Comparison of ENCODE assay signal across 16 cellular contexts in genomic region chr22:27966168-27967064, GRCh38. TPM values are rescaled to one million over a fixed set of nuclear protein-coding genes. Genes with fewer than 3 reads are reported as not detected.
A peak's percentile ranks its signal among the peaks of the same experiment; 100 is the strongest.
DNase-seq lines count a peak whose midpoint lies in the region; ATAC-seq and TF ChIP-seq lines count a peak whose summit lies in the region.
"Had no signal": no experiment of that assay in that cellular context is flagged by ENCODE, and none has a peak within 500 bp of the region (broad histone marks: within the 10 kb centered on the region; RNA-seq: fewer than 3 reads in every experiment).

No MANE protein-coding gene starts in this region.

- H3K4me1 Mint-ChIP-seq in H9 = peaks cover 15% of the 10 kb centered on the region in 2 experiments
- H3K4me1 Mint-ChIP-seq in glutamatergic neuron (ENCODE audit: low read depth, unreplicated experiment) = no peaks in the 10 kb centered on the region

- no peaks in the 10 kb centered on the region for H3K79me2 ChIP-seq in H9 (ENCODE audit: insufficient read depth, low read length)

- H3K9me3 Mint-ChIP-seq in H9 (peaks cover 0 to 7% of the 10 kb centered on the region in 2 experiments; a peak in 2 of 5 replicates), glutamatergic neuron (ENCODE audit: unreplicated experiment) (no peaks in the 10 kb centered on the region)

- no peaks in the 10 kb centered on the region for H3K79me1 ChIP-seq in H9 (ENCODE audit: insufficient read depth, low read depth, low read length, poor library complexity, severe bottlenecking)

- H3K27me3 Mint-ChIP-seq in H9 (ENCODE audit: low read depth) (no peaks in the 10 kb centered on the region), glutamatergic neuron (ENCODE audit: unreplicated experiment) (peaks cover 2% of the 10 kb centered on the region)
- H3K27me3 Mint-ChIP-seq: CD4-positive, CD25-positive, alpha-beta regulatory T cell had no signal

- H3K56ac ChIP-seq in H9 (ENCODE audit: insufficient read length, low read depth, low read length) = no peak overlapping the region

- no peak overlapping the region for H2BK5ac ChIP-seq in H9 (ENCODE audit: insufficient read length, low read length)

- no peaks in the 10 kb centered on the region for H4K20me1 ChIP-seq in H9 (ENCODE audit: control insufficient read depth, insufficient read depth, insufficient read length)
- H4K20me1 ChIP-seq: BLaER1 treated with 17β-estradiol and CSF1 and Interleukin-3, amounts not matched to agents 10 nM and 100 nM had no signal

- no peak overlapping the region for H4K8ac ChIP-seq in H9 (replicated peaks; ENCODE audit: insufficient read length, low read depth, low read length)

- H3K27ac Mint-ChIP-seq in H9 = peak overlapping the region; percentile 1 to 47 (median 36); a peak in 5 of 7 replicates
- peak overlapping the region; percentile 31 for H3K27ac Mint-ChIP-seq in glutamatergic neuron (ENCODE audit: unreplicated experiment)

- DNase-seq in NCI-H82 (lab: John Stamatoyannopoulos, UW) = peak; percentile 78
- no peak for DNase-seq in NCI-H82 treated with DMSO at 0.1 percent for 48 hours (lab: John Stamatoyannopoulos, UW; ENCODE audit: unreplicated experiment)
- DNase-seq in H9 = no peak
- DNase-seq in WERI-Rb-1 = peak; percentile 86
- DNase-seq in glutamatergic neuron = no peak
- DNase-seq in stimulated activated CD4-positive, alpha-beta T cell treated with anti-CD3 and anti-CD28 coated beads, Interleukin-12 subunit alpha, Interleukin-12 subunit beta, amount 100 ng/mL, for 4 hours = no peak
- no peak for DNase-seq in caudate nucleus (lab: John Stamatoyannopoulos, UW)
- DNase-seq: 8988T; ACHN; CD4-positive, CD25-positive, alpha-beta regulatory T cell; DMS153; DMS79 treated with DMSO at 0.1 percent for 48 hours; EL; H7 had no signal

- no peak overlapping the region for H3K14ac ChIP-seq in H9 (ENCODE audit: insufficient read depth, low read length)

- no peak overlapping the region for H3T11ph ChIP-seq in H9 (ENCODE audit: low read length)

- H3K27ac ChIP-seq in H9 (ENCODE audit: insufficient read length, low read depth, low read length) (no peak overlapping the region), WERI-Rb-1 (peak overlapping the region; percentile 88), caudate nucleus (ENCODE audit: low read depth, low read length) (no peak overlapping the region)
- H3K27ac ChIP-seq: BLaER1 treated with 17β-estradiol and CSF1 and Interleukin-3, amounts not matched to agents 10 nM and 100 nM had no signal

- no peaks in the 10 kb centered on the region for H3K27me3 ChIP-seq in H9 (ENCODE audit: insufficient read depth, low read length)
- H3K27me3 ChIP-seq in WERI-Rb-1 (ENCODE audit: insufficient read depth, low read depth, severe bottlenecking) = no peaks in the 10 kb centered on the region
- H3K27me3 ChIP-seq: BLaER1 treated with 17β-estradiol and CSF1 and Interleukin-3, amounts not matched to agents 10 nM and 100 nM had no signal

- H3K23me2 ChIP-seq in H9 (ENCODE audit: insufficient read length, low read depth, low read length, poor library complexity, severe bottlenecking) = no peaks in the 10 kb centered on the region

- no peak for ATAC-seq in HG03196 (IDR thresholded peaks at IDR 0.05; ENCODE audit: unreplicated experiment)

- H3K9me3 ChIP-seq in H9 (ENCODE audit: control insufficient read depth, low read depth, low read length) (no peaks in the 10 kb centered on the region), WERI-Rb-1 (ENCODE audit: severe bottlenecking) (no peaks in the 10 kb centered on the region)

- H3K23ac ChIP-seq in H9 (ENCODE audit: insufficient read length, low read depth, low read length) = no peak overlapping the region

- no peaks in the 10 kb centered on the region for H3K36me3 ChIP-seq in WERI-Rb-1
- H3K36me3 ChIP-seq: BLaER1 treated with 17β-estradiol and CSF1 and Interleukin-3, amounts not matched to agents 10 nM and 100 nM had no signal

- H3K4me3 ChIP-seq in WERI-Rb-1 (ENCODE audit: low read depth, low read length) = peak overlapping the region; percentile 31
- H3K4me3 ChIP-seq: BLaER1 treated with 17β-estradiol and CSF1 and Interleukin-3, amounts not matched to agents 10 nM and 100 nM had no signal

- H3K4me3 Mint-ChIP-seq in H9 (no peak overlapping the region), glutamatergic neuron (ENCODE audit: unreplicated experiment) (no peak overlapping the region)
- H3K4me3 Mint-ChIP-seq: CD4-positive, CD25-positive, alpha-beta regulatory T cell had no signal

- H4K5ac ChIP-seq in H9 (ENCODE audit: insufficient read length, low read depth, low read length) = no peak overlapping the region

- H2BK120ac ChIP-seq in H9 (ENCODE audit: low read depth, low read length, poor library complexity, severe bottlenecking) = no peak overlapping the region

- H2AK5ac ChIP-seq in H9 (ENCODE audit: insufficient read length, low read length) = no peak overlapping the region

- TF ChIP-seq CTCF in H9 (conservative IDR thresholded peaks at IDR 0.05) (no peak), WERI-Rb-1 (IDR thresholded peaks at IDR 0.05; ENCODE audit: low read depth, low read length) (no peak), glutamatergic neuron (IDR thresholded peaks at IDR 0.05; ENCODE audit: partially characterized antibody, unreplicated experiment) (no peak)

- H3K4ac ChIP-seq in H9 (ENCODE audit: low read depth, low read length) = no peak overlapping the region

- H4K91ac ChIP-seq in H9 (ENCODE audit: insufficient read length, low read depth, low read length) = no peak overlapping the region

- WGBS in H9 (ENCODE audit: extremely low coverage, insufficient read length, low lambda C conversion rate) = no CpG with 5 or more reads among the region's 15 CpGs

- H3K18ac ChIP-seq in H9 (ENCODE audit: insufficient read length, low read depth, low read length) = no peak overlapping the region

- H3K9ac ChIP-seq in H9 (ENCODE audit: extremely low read depth, insufficient read length, low read length) = no peak overlapping the region
- H3K9ac ChIP-seq: BLaER1 treated with 17β-estradiol and CSF1 and Interleukin-3, amounts not matched to agents 10 nM and 100 nM had no signal

- no peak overlapping the region for H2AFZ ChIP-seq in H9 (ENCODE audit: low read length)

- H3K4me1 ChIP-seq in H9 (ENCODE audit: insufficient read depth, low read length) = no peaks in the 10 kb centered on the region; the same call in 1 of the 2 replicates
- H3K4me1 ChIP-seq: BLaER1 treated with 17β-estradiol and CSF1 and Interleukin-3, amounts not matched to agents 10 nM and 100 nM had no signal

- H3K36me3 Mint-ChIP-seq in H9 (ENCODE audit: insufficient read depth in 1 of 3, low read depth in 3 of 3) = peaks cover 6 to 15% (median 9%) of the 10 kb centered on the region in 3 experiments; a peak in 5 of 7 replicates
- peaks cover 12% of the 10 kb centered on the region for H3K36me3 Mint-ChIP-seq in glutamatergic neuron (ENCODE audit: unreplicated experiment)

- no peak overlapping the region for H2BK15ac ChIP-seq in H9 (ENCODE audit: low read depth, low read length)

- no peak overlapping the region for H3K4me2 ChIP-seq in H9 (ENCODE audit: insufficient read depth, insufficient read length, low read length)
- H3K4me2 ChIP-seq: BLaER1 treated with 17β-estradiol and CSF1 and Interleukin-3, amounts not matched to agents 10 nM and 100 nM had no signal

- H2BK12ac ChIP-seq in H9 (ENCODE audit: insufficient read length, low read depth, low read length) = no peak overlapping the region

- no peak overlapping the region for H2BK20ac ChIP-seq in H9 (ENCODE audit: low read depth, low read length, poor library complexity, severe bottlenecking)

RNA-seq across cellular contexts. Expression of gene PITPNB, which starts 47.4 kb away (rescaled TPM):
- total RNA-seq in H9 (2021) (106 and 107 TPM in 2 replicates), glutamatergic neuron (ENCODE audit: unreplicated experiment) (66.6 TPM)

Comparison
In these comparisons a context has a peak if more than half of its experiments do, and no peak if none do; other contexts are left out.
1. DNase-seq: peak in NCI-H82 (single experiment) and WERI-Rb-1 (single experiment); none in NCI-H82 treated with DMSO at 0.1 percent for 48 hours (single experiment), H9 (single experiment), glutamatergic neuron (single experiment), stimulated activated CD4-positive, alpha-beta T cell treated with anti-CD3 and anti-CD28 coated beads, Interleukin-12 subunit alpha, Interleukin-12 subunit beta, amount 100 ng/mL, for 4 hours (single experiment) and caudate nucleus (0 of 61).